Comparison of ENCODE assay signal across 35 cellular contexts in the genomic region with DNA sequence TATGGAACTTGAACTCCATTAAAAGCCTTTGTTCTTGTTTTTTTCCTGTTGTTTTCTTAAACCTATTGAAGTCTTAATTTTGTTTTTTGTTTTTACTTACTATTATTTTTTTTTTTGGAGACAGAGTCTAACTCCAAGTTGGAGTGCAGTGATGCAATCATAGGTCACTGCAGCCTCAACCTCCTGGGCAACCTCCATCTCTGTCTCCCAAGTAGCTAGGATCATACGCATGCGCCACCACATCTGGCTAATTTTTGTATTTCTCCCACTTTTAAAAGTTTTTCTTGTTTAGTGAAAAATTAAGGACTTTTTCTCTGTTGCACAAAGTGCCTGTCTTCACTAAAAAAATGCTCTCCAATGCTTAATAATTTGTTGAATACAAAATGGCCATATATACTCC.
"Had no signal": no experiment of that assay in that cellular context is flagged by ENCODE, and none has a peak within 500 bp of the region (broad histone marks: within the 10 kb centered on the region; RNA-seq: fewer than 3 reads in every experiment).

No MANE protein-coding gene starts in this region.

- H3K36me3 Mint-ChIP-seq: activated CD4-positive, alpha-beta memory T cell treated with anti-CD3 and anti-CD28 coated beads for 36 hours; activated naive CD4-positive, alpha-beta T cell treated with anti-CD3 and anti-CD28 coated beads, Interleukin-2, amount 50 U/mL, for 72 hours; activated naive CD8-positive, alpha-beta T cell treated with anti-CD3 and anti-CD28 coated beads for 36 hours had no signal

- FAIRE-seq: astrocyte, TTC549 had no signal

- ATAC-seq: activated CD8-positive, alpha-beta T cell treated with anti-CD3 and anti-CD28 coated beads for 36 hours; activated naive CD4-positive, alpha-beta T cell treated with anti-CD3 and anti-CD28 coated beads, Interleukin-2, amount 50 U/mL, for 72 hours; activated T-cell treated with anti-CD3 and anti-CD28 coated beads, Interleukin-2, amount 50 U/mL, for 4 hours; activated T-cell treated with anti-CD3 and anti-CD28 coated beads, Interleukin-2, amount 50 U/mL, for 72 hours; activated T-helper 17 cell treated with anti-CD3 and anti-CD28 coated beads, Interleukin-2, amount 50 U/mL, for 72 hours; body of pancreas had no signal

- H3K9me3 Mint-ChIP-seq: activated B cell treated with CpG ODN at 0.5 μM for 24 hours; activated CD4-positive, alpha-beta memory T cell treated with anti-CD3 and anti-CD28 coated beads for 36 hours; activated CD4-positive, alpha-beta T cell treated with anti-CD3 and anti-CD28 coated beads, Interleukin-2, amount 10 ng/mL, durations not matched to agents 24 days and 14 days; activated CD8-positive, alpha-beta T cell treated with anti-CD3 and anti-CD28 coated beads for 36 hours; activated naive CD4-positive, alpha-beta T cell treated with anti-CD3 and anti-CD28 coated beads for 36 hours; activated naive CD4-positive, alpha-beta T cell treated with anti-CD3 and anti-CD28 coated beads, Interleukin-2, amount 50 U/mL, for 72 hours; activated naive CD8-positive, alpha-beta T cell treated with anti-CD3 and anti-CD28 coated beads for 36 hours; activated T-cell treated with anti-CD3 and anti-CD28 coated beads, Interleukin-2, amount 50 U/mL, for 4 hours; activated T-cell treated with anti-CD3 and anti-CD28 coated beads, Interleukin-2, amount 50 U/mL, for 72 hours; activated T-helper 1 cell treated with anti-CD3 and anti-CD28 coated beads, Interleukin-12 subunit alpha, Interleukin-12 subunit beta, Interleukin-2, Interleukin-4 antibody, amounts not matched to agents 30 ng/mL and 10 ng/mL and 1 ng/mL, durations not matched to agents 14 hours and 24 hours and 36 hours; activated T-helper 17 cell treated with anti-CD3 and anti-CD28 coated beads, Interleukin-2, amount 50 U/mL, for 72 hours; T-helper 2 cell treated with Interferon-gamma antibody and Interleukin-4, amounts not matched to agents 5 μg/mL and 100 μg/mL, for 36 hours had no signal

- H3K36me3 ChIP-seq: adrenal gland, brain microvascular endothelial cell, breast epithelium had no signal

- H3K27me3 Mint-ChIP-seq: activated CD4-positive, alpha-beta memory T cell treated with anti-CD3 and anti-CD28 coated beads for 36 hours; activated CD8-positive, alpha-beta T cell treated with anti-CD3 and anti-CD28 coated beads for 36 hours; activated naive CD8-positive, alpha-beta T cell treated with anti-CD3 and anti-CD28 coated beads for 36 hours had no signal

- DNase-seq: activated B cell treated with CpG ODN at 0.5 μM for 24 hours; activated CD4-positive, alpha-beta memory T cell treated with anti-CD3 and anti-CD28 coated beads for 36 hours; activated CD4-positive, alpha-beta T cell treated with anti-CD3 and anti-CD28 coated beads for 4 hours; activated CD4-positive, alpha-beta T cell treated with anti-CD3 and anti-CD28 coated beads, Interleukin-2, amount 10 ng/mL, durations not matched to agents 24 days and 14 days; activated CD4-positive, alpha-beta T cell treated with anti-CD3 and anti-CD28 coated beads, Interleukin-2, amount 50 U/mL, for 1 hour; activated CD4-positive, alpha-beta T cell treated with anti-CD3 and anti-CD28 coated beads, Interleukin-2, amount 50 U/mL, for 4 hours; activated CD4-positive, CD25-positive, alpha-beta regulatory T cell treated with anti-CD3 and anti-CD28 coated beads, Interleukin-2, amount 50 U/mL, for 72 hours; activated CD8-positive, alpha-beta memory T cell treated with anti-CD3 and anti-CD28 coated beads, Interleukin-2, amount 50 U/mL, for 4 hours; activated CD8-positive, alpha-beta T cell treated with anti-CD3 and anti-CD28 coated beads for 36 hours; activated effector memory CD4-positive, alpha-beta T cell treated with anti-CD3 and anti-CD28 coated beads, Interleukin-2, amount 50 U/mL, for 16 hours; activated gamma-delta T cell treated with Interleukin-2 at 50 U/mL for 16 hours; activated naive CD4-positive, alpha-beta T cell; activated naive CD4-positive, alpha-beta T cell treated with anti-CD3 and anti-CD28 coated beads for 36 hours; activated naive CD4-positive, alpha-beta T cell treated with anti-CD3 and anti-CD28 coated beads, Interleukin-2, amount 50 U/mL, for 16 hours; activated naive CD8-positive, alpha-beta T cell treated with anti-CD3 and anti-CD28 coated beads for 36 hours; activated T-cell treated with anti-CD3 and anti-CD28 coated beads for 4 hours; activated T-cell treated with anti-CD3 and anti-CD28 coated beads, Interleukin-2, amount 50 U/mL, for 1 hour; activated T-cell treated with anti-CD3 and anti-CD28 coated beads, Interleukin-2, amount 50 U/mL, for 4 hours; activated T-cell treated with anti-CD3 and anti-CD28 coated beads, Interleukin-2, amount 50 U/mL, for 72 hours; adrenal gland; amniotic stem cell; aorta; body of pancreas; brain microvascular endothelial cell; central memory CD4-positive, alpha-beta T cell; T-helper 2 cell; T-helper 9 cell had no signal

- H3K27ac Mint-ChIP-seq: activated B cell treated with CpG ODN at 0.5 μM for 24 hours; activated CD4-positive, alpha-beta memory T cell treated with anti-CD3 and anti-CD28 coated beads for 36 hours; activated CD4-positive, alpha-beta T cell treated with anti-CD3 and anti-CD28 coated beads, Interleukin-2, amount 10 ng/mL, durations not matched to agents 24 days and 14 days; activated CD8-positive, alpha-beta T cell treated with anti-CD3 and anti-CD28 coated beads for 36 hours; activated naive CD4-positive, alpha-beta T cell treated with anti-CD3 and anti-CD28 coated beads for 36 hours; activated naive CD4-positive, alpha-beta T cell treated with anti-CD3 and anti-CD28 coated beads, Interleukin-2, amount 50 U/mL, for 72 hours; activated naive CD8-positive, alpha-beta T cell treated with anti-CD3 and anti-CD28 coated beads for 36 hours; activated T-cell treated with anti-CD3 and anti-CD28 coated beads, Interleukin-2, amount 50 U/mL, for 72 hours; activated T-helper 1 cell treated with anti-CD3 and anti-CD28 coated beads, Interleukin-12 subunit alpha, Interleukin-12 subunit beta, Interleukin-2, Interleukin-4 antibody, amounts not matched to agents 30 ng/mL and 10 ng/mL and 1 ng/mL, durations not matched to agents 14 hours and 24 hours and 36 hours; activated T-helper 17 cell treated with anti-CD3 and anti-CD28 coated beads, Interleukin-2, amount 50 U/mL, for 72 hours; T-helper 2 cell treated with Interferon-gamma antibody and Interleukin-4, amounts not matched to agents 5 μg/mL and 100 μg/mL, for 36 hours had no signal

- H3K4me3 ChIP-seq: adrenal gland, body of pancreas, breast epithelium had no signal

- H3K4me1 ChIP-seq: adrenal gland, breast epithelium had no signal

- H3K9me3 ChIP-seq: adrenal gland, body of pancreas, breast epithelium had no signal

- H3K4me3 Mint-ChIP-seq: activated B cell treated with CpG ODN at 0.5 μM for 24 hours; activated CD4-positive, alpha-beta memory T cell treated with anti-CD3 and anti-CD28 coated beads for 36 hours; activated CD4-positive, alpha-beta T cell treated with anti-CD3 and anti-CD28 coated beads, Interleukin-2, amount 10 ng/mL, durations not matched to agents 24 days and 14 days; activated CD8-positive, alpha-beta T cell treated with anti-CD3 and anti-CD28 coated beads for 36 hours; activated naive CD4-positive, alpha-beta T cell treated with anti-CD3 and anti-CD28 coated beads for 36 hours; activated naive CD8-positive, alpha-beta T cell treated with anti-CD3 and anti-CD28 coated beads for 36 hours; activated T-cell treated with anti-CD3 and anti-CD28 coated beads, Interleukin-2, amount 50 U/mL, for 4 hours; activated T-cell treated with anti-CD3 and anti-CD28 coated beads, Interleukin-2, amount 50 U/mL, for 72 hours; activated T-helper 1 cell treated with anti-CD3 and anti-CD28 coated beads, Interleukin-12 subunit alpha, Interleukin-12 subunit beta, Interleukin-2, Interleukin-4 antibody, amounts not matched to agents 30 ng/mL and 10 ng/mL and 1 ng/mL, durations not matched to agents 14 hours and 24 hours and 36 hours; activated T-helper 17 cell treated with anti-CD3 and anti-CD28 coated beads, Interleukin-2, amount 50 U/mL, for 72 hours; T-helper 2 cell treated with Interferon-gamma antibody and Interleukin-4, amounts not matched to agents 5 μg/mL and 100 μg/mL, for 36 hours had no signal

- H3K27me3 ChIP-seq: adrenal gland, body of pancreas, brain microvascular endothelial cell, breast epithelium had no signal

- H3K4me1 Mint-ChIP-seq: activated B cell treated with CpG ODN at 0.5 μM for 24 hours; activated T-helper 17 cell treated with anti-CD3 and anti-CD28 coated beads, Interleukin-2, amount 50 U/mL, for 72 hours had no signal

- H3K27ac ChIP-seq: adrenal gland, body of pancreas, brain microvascular endothelial cell, breast epithelium, VCaP had no signal
